In the genomic region with DNA sequence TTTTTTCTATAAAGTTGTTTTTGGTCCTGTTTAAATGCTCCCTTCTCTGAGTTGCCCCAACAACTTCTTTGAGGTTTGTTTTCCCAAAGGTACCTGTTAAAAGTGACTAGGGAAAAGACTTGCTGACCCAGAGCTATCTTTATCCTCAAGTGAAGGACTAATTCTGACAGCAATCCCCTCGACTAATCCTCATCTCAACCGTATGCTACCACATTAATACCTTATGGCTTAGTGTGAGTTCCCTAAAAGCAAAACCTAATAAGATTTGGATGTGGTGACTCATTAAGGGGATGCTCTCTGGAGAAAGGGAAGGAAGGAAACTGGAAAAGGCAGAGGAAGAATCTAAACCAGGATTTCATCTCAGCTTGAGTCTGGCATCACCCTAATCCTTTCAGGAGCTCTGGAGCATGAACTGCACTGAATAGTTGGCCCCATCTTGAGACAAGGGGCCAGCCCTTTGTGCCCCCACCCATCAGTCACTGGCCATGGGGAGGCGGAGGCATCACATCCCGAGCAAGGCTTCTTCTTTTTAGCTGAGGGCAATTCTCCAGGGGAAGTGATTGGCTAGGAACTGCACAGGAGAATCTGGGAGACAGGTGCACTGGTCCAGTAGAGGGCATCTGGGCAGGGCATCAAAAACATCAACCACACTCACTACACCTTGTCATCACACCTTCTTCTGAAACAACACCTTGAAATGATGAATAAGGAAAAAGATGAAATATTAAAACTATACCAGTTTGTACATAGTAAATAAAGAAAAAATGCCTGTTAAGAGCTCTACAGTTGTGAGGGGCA, we compare ENCODE assay signal across 31 cellular contexts. TPM values are rescaled to one million over a fixed set of nuclear protein-coding genes. Genes with fewer than 3 reads are reported as not detected.
DNase-seq lines count a peak whose midpoint lies in the region; ATAC-seq and TF ChIP-seq lines count a peak whose summit lies in the region.
"Had no signal": no experiment of that assay in that cellular context is flagged by ENCODE, and none has a peak within 500 bp of the region (broad histone marks: within the 10 kb centered on the region; RNA-seq: fewer than 3 reads in every experiment).

No MANE protein-coding gene starts in this region.

- no peaks in the 10 kb centered on the region for H3K9me2 ChIP-seq in GM23338 (ENCODE audit: insufficient read depth)
- H3K9me2 ChIP-seq in PC-9 (ENCODE audit: insufficient read depth) = no peaks in the 10 kb centered on the region

- H3K36me3 ChIP-seq in GM23338 (ENCODE audit: insufficient read depth) (no peaks in the 10 kb centered on the region), PC-9 (ENCODE audit: low read depth) (no peaks in the 10 kb centered on the region)
- H3K36me3 ChIP-seq: right lobe of liver, vagina had no signal

- CTCF ChIA-PET in PC-9 (lab: Charles Lee) = interaction anchor here (0.5 kb wide), 1 partner anchor 11 kb away, joined by 4 read pairs; no protein-coding TSS in a partner anchor

- no peak for DNase-seq in GM23338 (ENCODE audit: low spot score)
- DNase-seq in PC-9 = no peak
- DNase-seq in fibroblast of mammary gland (ENCODE audit: low read depth) = peak; percentile 8
- no peak for DNase-seq in activated naive CD4-positive, alpha-beta T cell treated with anti-CD3 and anti-CD28 coated beads, Interleukin-2, amount 50 U/mL, for 72 hours (ENCODE audit: low spot score in 2 of 2)
- no peak for DNase-seq in NCI-H1436 treated with DMSO at 0.1 percent for 48 hours (lab: John Stamatoyannopoulos, UW)
- DNase-seq in CD14-positive monocyte (ENCODE audit: low spot score) = no peak
- DNase-seq in amygdala (lab: John Stamatoyannopoulos, UW) = no peak
- DNase-seq: activated CD4-positive, alpha-beta T cell treated with anti-CD3 and anti-CD28 coated beads for 48 hours; activated CD8-positive, alpha-beta memory T cell treated with anti-CD3 and anti-CD28 coated beads for 24 hours; activated T-cell treated with anti-CD3 and anti-CD28 coated beads for 4 hours; anterior cingulate cortex; C1 segment of cervical spinal cord; COR-L47; DMS79 treated with DMSO at 0.1 percent for 48 hours; effector CD4-positive, alpha-beta T cell; KBM-7; kidney; NCI-H1105; NCI-H2029; NCI-H526 treated with DMSO at 0.1 percent for 48 hours; right lobe of liver; SIG-M5; stimulated activated CD4-positive, alpha-beta T cell treated with anti-CD3 and anti-CD28 coated beads, Interleukin-12 subunit alpha, Interleukin-12 subunit beta, amount 100 ng/mL, for 4 hours; stimulated activated CD4-positive, alpha-beta T cell treated with anti-CD3 and anti-CD28 coated beads, Interleukin-2, amount 100 ng/mL, for 48 hours; stimulated activated naive CD8-positive, alpha-beta T cell treated with anti-CD3 and anti-CD28 coated beads, Interleukin-15, amount 100 ng/mL, for 72 hours; T-helper 9 cell had no signal

- no peak; the same call in 2 of the 3 replicates for ATAC-seq in GM23338
- ATAC-seq in activated naive CD4-positive, alpha-beta T cell treated with anti-CD3 and anti-CD28 coated beads, Interleukin-2, amount 50 U/mL, for 72 hours = no peak
- ATAC-seq: Panc1; right lobe of liver; stimulated activated naive CD8-positive, alpha-beta T cell treated with anti-CD3 and anti-CD28 coated beads, Interleukin-15, amount 100 ng/mL, for 72 hours had no signal

- no TSS peak for BruUV-seq in PC-9 (replicated peaks; lab: Mats Ljungman, UMichigan)

- H3K9me3 ChIP-seq in PC-9 (ENCODE audit: insufficient read depth, low read depth) = peaks cover under 1% of the 10 kb centered on the region; the same call in 1 of the 2 replicates
- H3K9me3 ChIP-seq: right lobe of liver, vagina had no signal

- H3K27ac ChIP-seq in GM23338 (ENCODE audit: low read depth) = no peak overlapping the region
- no peak overlapping the region for H3K27ac ChIP-seq in PC-9
- H3K27ac ChIP-seq: right lobe of liver, vagina, VCaP had no signal

- H3K4me1 ChIP-seq in GM23338 (ENCODE audit: insufficient read depth) (no peaks in the 10 kb centered on the region), PC-9 (replicated peaks; ENCODE audit: insufficient read depth) (no peaks in the 10 kb centered on the region)
- H3K4me1 ChIP-seq: right lobe of liver, vagina had no signal

- H2AFZ ChIP-seq in GM23338 (peak overlapping the region; percentile 15; the same call in 1 of the 2 replicates), PC-9 (no peak overlapping the region)

- H3K27me3 Mint-ChIP-seq in GM23338 (ENCODE audit: insufficient read depth, low read depth, poor library complexity) (no peaks in the 10 kb centered on the region), CD14-positive monocyte (ENCODE audit: low read depth in 3 of 3) (peaks cover 10 to 19% (median 11%) of the 10 kb centered on the region in 3 donors)

- H3K79me2 ChIP-seq in GM23338 (replicated peaks; ENCODE audit: insufficient read depth) = no peaks in the 10 kb centered on the region
- H3K79me2 ChIP-seq in PC-9 (ENCODE audit: low read depth) = no peaks in the 10 kb centered on the region

- H3K4me1 Mint-ChIP-seq in GM23338 (no peaks in the 10 kb centered on the region; the same call in 2 of the 3 replicates), CD14-positive monocyte (peaks cover 9% of the 10 kb centered on the region)

- H3K27me3 ChIP-seq in GM23338 (ENCODE audit: insufficient read depth) (no peaks in the 10 kb centered on the region), PC-9 (ENCODE audit: insufficient read depth, low read depth) (no peaks in the 10 kb centered on the region)
- H3K27me3 ChIP-seq: right lobe of liver, vagina had no signal

- no peak overlapping the region for H3K4me2 ChIP-seq in GM23338
- H3K4me2 ChIP-seq in PC-9 = no peak overlapping the region

- H3K36me3 Mint-ChIP-seq in GM23338 (ENCODE audit: low read depth) (no peaks in the 10 kb centered on the region), CD14-positive monocyte (no peaks in the 10 kb centered on the region)
- no peaks in the 10 kb centered on the region for H3K36me3 Mint-ChIP-seq in activated naive CD4-positive, alpha-beta T cell treated with anti-CD3 and anti-CD28 coated beads, Interleukin-2, amount 50 U/mL, for 72 hours

- POLR2A ChIA-PET in PC-9 (lab: Charles Lee; ENCODE audit: unreplicated experiment) = no interaction called here

- no peaks in the 10 kb centered on the region for H3F3A ChIP-seq in GM23338 (replicated peaks; ENCODE audit: low read depth)
- no peaks in the 10 kb centered on the region for H3F3A ChIP-seq in PC-9 (ENCODE audit: insufficient read depth, low read depth)

- H3K27ac Mint-ChIP-seq in GM23338 (no peak overlapping the region), CD14-positive monocyte (no peak overlapping the region)
- no peak overlapping the region for H3K27ac Mint-ChIP-seq in activated naive CD4-positive, alpha-beta T cell treated with anti-CD3 and anti-CD28 coated beads, Interleukin-2, amount 50 U/mL, for 72 hours
- H3K27ac Mint-ChIP-seq: activated naive CD8-positive, alpha-beta T cell; activated T-helper 2 cell treated with anti-CD3 and anti-CD28 coated beads, Interferon-gamma antibody, Interleukin-2, Interleukin-4, amounts not matched to agents 10 μg/mL and 5 μg/mL and 100 μg/mL, durations not matched to agents 14 hours and 24 hours and 36 hours had no signal

- H3K9me3 Mint-ChIP-seq in GM23338 (no peaks in the 10 kb centered on the region), CD14-positive monocyte (no peaks in the 10 kb centered on the region)
- H3K9me3 Mint-ChIP-seq in activated naive CD4-positive, alpha-beta T cell treated with anti-CD3 and anti-CD28 coated beads, Interleukin-2, amount 50 U/mL, for 72 hours = no peaks in the 10 kb centered on the region
- H3K9me3 Mint-ChIP-seq: activated T-helper 2 cell treated with anti-CD3 and anti-CD28 coated beads, Interferon-gamma antibody, Interleukin-2, Interleukin-4, amounts not matched to agents 10 μg/mL and 5 μg/mL and 100 μg/mL, durations not matched to agents 14 hours and 24 hours and 36 hours; stimulated activated naive CD8-positive, alpha-beta T cell treated with anti-CD3 and anti-CD28 coated beads, Interleukin-15, amount 100 ng/mL, for 72 hours had no signal

- H4K20me1 ChIP-seq in GM23338 (replicated peaks; ENCODE audit: insufficient read depth) = no peaks in the 10 kb centered on the region
- no peaks in the 10 kb centered on the region for H4K20me1 ChIP-seq in PC-9 (ENCODE audit: insufficient read depth)

- H3K4me3 ChIP-seq in GM23338 (no peak overlapping the region), PC-9 (no peak overlapping the region), fibroblast of mammary gland (ENCODE audit: control insufficient read depth, low read depth, low read length) (no peak overlapping the region)
- H3K4me3 ChIP-seq: right lobe of liver, vagina had no signal

- TF ChIP-seq CTCF in GM23338 (conservative IDR thresholded peaks at IDR 0.05; ENCODE audit: low read depth in 2 of 2) (no peak), PC-9 (conservative IDR thresholded peaks at IDR 0.05) (peak; percentile 35; the same call in 1 of the 2 replicates), fibroblast of mammary gland (conservative IDR thresholded peaks at IDR 0.05; ENCODE audit: control insufficient read depth, insufficient read depth, low read depth, low read length) (no peak), CD14-positive monocyte (IDR thresholded peaks at IDR 0.05) (no peak)

- intact Hi-C loops in PC-9 (cut with micrococcal nuclease; ENCODE audit: unreplicated experiment) (no loop called here), CD14-positive monocyte (cut with micrococcal nuclease) (no loop called here)

- H3K4me3 Mint-ChIP-seq in GM23338 (no peak overlapping the region), CD14-positive monocyte (peak overlapping the region in 1 of 2 donors; percentile 14)
- H3K4me3 Mint-ChIP-seq: activated naive CD8-positive, alpha-beta T cell; stimulated activated naive CD8-positive, alpha-beta T cell treated with anti-CD3 and anti-CD28 coated beads, Interleukin-15, amount 100 ng/mL, for 72 hours had no signal

RNA-seq across cellular contexts. Expression of gene BBS7, which starts 6.9 kb away (rescaled TPM):
- total RNA-seq in GM23338 (2014; rRNA removed; shearing (Covaris generic)) = 14.8 and 15.9 TPM in 2 replicates
- polyA plus RNA-seq in GM23338 (2016; fragmentation: Nextera tagmentation; extraction: Ambion mirVana) (28.6 and 30.8 TPM in 2 replicates), CD14-positive monocyte (1 to 10 TPM; 5.5 to 6.6 TPM)
- total RNA-seq in PC-9 (2021) = 20.3 and 21.4 TPM in 2 replicates
- 10 to 100 TPM; 13.9 to 17.6 TPM for total RNA-seq in activated naive CD4-positive, alpha-beta T cell treated with anti-CD3 and anti-CD28 coated beads, Interleukin-2, amount 50 U/mL, for 72 hours

RNA-seq across cellular contexts. Expression of gene CCNA2, which starts 53.5 kb away (rescaled TPM):
- 160 and 167 TPM in 2 replicates for total RNA-seq in GM23338 (2014; rRNA removed; shearing (Covaris generic))
- polyA plus RNA-seq in GM23338 (2016; fragmentation: Nextera tagmentation; extraction: Ambion mirVana) = 57.9 and 60.5 TPM in 2 replicates
- 61.9 and 70.7 TPM in 2 replicates for total RNA-seq in PC-9 (2021)
- 100 to 1,000 TPM; 105 to 125 TPM for total RNA-seq in activated naive CD4-positive, alpha-beta T cell treated with anti-CD3 and anti-CD28 coated beads, Interleukin-2, amount 50 U/mL, for 72 hours
- under 1 TPM in 1 of 2 donors, not detected in 1; 0.20 TPM for polyA plus RNA-seq in CD14-positive monocyte
